In the genomic region with DNA sequence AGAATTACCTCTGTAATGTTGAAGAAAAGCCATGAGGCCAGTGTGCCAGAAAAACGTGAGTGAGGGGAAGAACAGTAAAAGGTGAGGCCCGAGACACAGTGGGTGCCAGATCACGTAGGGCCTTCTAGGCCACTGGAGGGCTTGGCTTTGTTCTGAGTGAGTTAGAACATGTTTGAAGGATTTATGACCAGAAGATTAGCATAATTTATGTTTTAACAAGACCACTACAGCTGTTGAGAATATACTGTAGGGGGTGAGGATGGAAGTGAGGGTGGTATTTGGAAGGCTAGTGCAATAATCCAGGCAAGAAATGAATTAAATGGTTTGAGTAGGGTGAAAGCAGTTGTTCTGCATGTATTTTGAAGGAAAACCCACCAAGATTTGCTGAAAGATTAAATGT, we compare ENCODE assay signal across 23 cellular contexts. TPM values are rescaled to one million over a fixed set of nuclear protein-coding genes. Genes with fewer than 3 reads are reported as not detected.
DNase-seq lines count a peak whose midpoint lies in the region; ATAC-seq lines count a peak whose summit lies in the region.
"Had no signal": no experiment of that assay in that cellular context is flagged by ENCODE, and none has a peak within 500 bp of the region (broad histone marks: within the 10 kb centered on the region; RNA-seq: fewer than 3 reads in every experiment).

No MANE protein-coding gene starts in this region.

- no peaks in the 10 kb centered on the region for H3K9me3 ChIP-seq in CD4-positive, CD25-positive, alpha-beta regulatory T cell (ENCODE audit: control insufficient read depth in 2 of 2, low read length in 2 of 2)
- H3K9me3 ChIP-seq: BE2C, heart right ventricle, psoas muscle, SK-N-SH had no signal

- peaks cover 3% of the 10 kb centered on the region for H3K9me3 Mint-ChIP-seq in activated CD4-positive, alpha-beta T cell treated with anti-CD3 and anti-CD28 coated beads, Interleukin-2, amount 10 ng/mL, durations not matched to agents 7 days and 5 days
- H3K9me3 Mint-ChIP-seq in CD4-positive, CD25-positive, alpha-beta regulatory T cell: peaks cover 0 to 4% (median 0%) of the 10 kb centered on the region in 7 donors
- no peaks in the 10 kb centered on the region for H3K9me3 Mint-ChIP-seq in activated T-helper 1 cell treated with anti-CD3 and anti-CD28 coated beads, Interleukin-12 subunit alpha, Interleukin-12 subunit beta, Interleukin-2, Interleukin-4 antibody, amounts not matched to agents 30 ng/mL and 10 ng/mL and 1 ng/mL, durations not matched to agents 14 hours and 24 hours and 36 hours
- peaks cover 0 to 3% (median 0%) of the 10 kb centered on the region in 9 donors for H3K9me3 Mint-ChIP-seq in naive thymus-derived CD8-positive, alpha-beta T cell

- H3K4me1 Mint-ChIP-seq in activated CD4-positive, alpha-beta T cell treated with anti-CD3 and anti-CD28 coated beads, Interleukin-2, amount 10 ng/mL, durations not matched to agents 7 days and 5 days: peaks cover 74% of the 10 kb centered on the region
- peaks cover 45 to 86% (median 77%) of the 10 kb centered on the region in 4 donors for H3K4me1 Mint-ChIP-seq in CD4-positive, CD25-positive, alpha-beta regulatory T cell
- H3K4me1 Mint-ChIP-seq in activated T-helper 1 cell treated with anti-CD3 and anti-CD28 coated beads, Interleukin-12 subunit alpha, Interleukin-12 subunit beta, Interleukin-2, Interleukin-4 antibody, amounts not matched to agents 30 ng/mL and 10 ng/mL and 1 ng/mL, durations not matched to agents 14 hours and 24 hours and 36 hours (ENCODE audit: low read depth): peaks cover 78% of the 10 kb centered on the region
- peaks cover 47 to 78% (median 73%) of the 10 kb centered on the region in 4 donors for H3K4me1 Mint-ChIP-seq in naive thymus-derived CD8-positive, alpha-beta T cell

- peaks cover 32% of the 10 kb centered on the region for H3K4me1 ChIP-seq in CD4-positive, CD25-positive, alpha-beta regulatory T cell (ENCODE audit: control insufficient read depth, insufficient read depth, low read length, poor library complexity, severe bottlenecking)
- H3K4me1 ChIP-seq: BE2C had no signal

- CTCF ChIA-PET in activated CD4-positive, alpha-beta T cell treated with anti-CD3 and anti-CD28 coated beads, Interleukin-2, amount 10 ng/mL, durations not matched to agents 7 days and 5 days (lab: Charles Lee): no interaction called here

- intact Hi-C loops in activated T-helper 1 cell treated with anti-CD3 and anti-CD28 coated beads, Interleukin-12 subunit alpha, Interleukin-12 subunit beta, Interleukin-2, Interleukin-4 antibody, amounts not matched to agents 30 ng/mL and 10 ng/mL and 1 ng/mL, durations not matched to agents 14 hours and 24 hours and 36 hours (cut with micrococcal nuclease): no loop called here
- intact Hi-C loops in left ventricle myocardium superior (cut with micrococcal nuclease): no loop called here

- DNase-seq in activated CD4-positive, alpha-beta T cell treated with anti-CD3 and anti-CD28 coated beads, Interleukin-2, amount 10 ng/mL, durations not matched to agents 7 days and 5 days: no peak
- DNase-seq in activated CD4-positive, alpha-beta T cell treated with anti-CD3 and anti-CD28 coated beads for 1 hour: no peak
- no peak for DNase-seq in CD4-positive, CD25-positive, alpha-beta regulatory T cell
- no peak for DNase-seq in activated T-helper 1 cell treated with anti-CD3 and anti-CD28 coated beads, Interleukin-12 subunit alpha, Interleukin-12 subunit beta, Interleukin-2, Interleukin-4 antibody, amounts not matched to agents 30 ng/mL and 10 ng/mL and 1 ng/mL, durations not matched to agents 14 hours and 24 hours and 36 hours (ENCODE audit: low spot score)
- DNase-seq in naive thymus-derived CD8-positive, alpha-beta T cell: no peak
- no peak for DNase-seq in left ventricle myocardium superior
- DNase-seq in stimulated activated CD4-positive, alpha-beta T cell treated with anti-CD3 and anti-CD28 coated beads, Interleukin-2, amount 100 ng/mL, for 24 hours: no peak
- DNase-seq: activated CD8-positive, alpha-beta memory T cell treated with anti-CD3 and anti-CD28 coated beads for 24 hours; amniotic stem cell; BE2C; effector memory CD4-positive, alpha-beta T cell; foreskin fibroblast; heart right ventricle; IMR-90; NCI-H1092 treated with DMSO at 0.1 percent for 48 hours; NCI-H2029; NCI-H345; nucleus accumbens; psoas muscle; SK-N-SH; T-helper 9 cell had no signal

- no peak overlapping the region for H3K4me3 Mint-ChIP-seq in activated CD4-positive, alpha-beta T cell treated with anti-CD3 and anti-CD28 coated beads, Interleukin-2, amount 10 ng/mL, durations not matched to agents 7 days and 5 days
- peak overlapping the region in 1 of 4 donors; percentile 34 for H3K4me3 Mint-ChIP-seq in CD4-positive, CD25-positive, alpha-beta regulatory T cell
- H3K4me3 Mint-ChIP-seq in activated T-helper 1 cell treated with anti-CD3 and anti-CD28 coated beads, Interleukin-12 subunit alpha, Interleukin-12 subunit beta, Interleukin-2, Interleukin-4 antibody, amounts not matched to agents 30 ng/mL and 10 ng/mL and 1 ng/mL, durations not matched to agents 14 hours and 24 hours and 36 hours: no peak overlapping the region
- H3K4me3 Mint-ChIP-seq in naive thymus-derived CD8-positive, alpha-beta T cell: no peak overlapping the region
- H3K4me3 Mint-ChIP-seq: type B pancreatic cell had no signal

- no peak overlapping the region for H3K27ac ChIP-seq in CD4-positive, CD25-positive, alpha-beta regulatory T cell (ENCODE audit: insufficient read depth, low read length, poor library complexity, severe bottlenecking)
- H3K27ac ChIP-seq: heart right ventricle, psoas muscle had no signal

- peak overlapping the region; percentile 4 for H3K27ac Mint-ChIP-seq in activated CD4-positive, alpha-beta T cell treated with anti-CD3 and anti-CD28 coated beads, Interleukin-2, amount 10 ng/mL, durations not matched to agents 7 days and 5 days
- H3K27ac Mint-ChIP-seq in CD4-positive, CD25-positive, alpha-beta regulatory T cell: peak overlapping the region; percentile 38 to 79 (median 65)
- peak overlapping the region; percentile 81 for H3K27ac Mint-ChIP-seq in activated T-helper 1 cell treated with anti-CD3 and anti-CD28 coated beads, Interleukin-12 subunit alpha, Interleukin-12 subunit beta, Interleukin-2, Interleukin-4 antibody, amounts not matched to agents 30 ng/mL and 10 ng/mL and 1 ng/mL, durations not matched to agents 14 hours and 24 hours and 36 hours
- H3K27ac Mint-ChIP-seq in naive thymus-derived CD8-positive, alpha-beta T cell: peak overlapping the region in 9 of 10 donors; percentile 33 to 94 (median 72)
- H3K27ac Mint-ChIP-seq: type B pancreatic cell had no signal

- H3K27me3 ChIP-seq in CD4-positive, CD25-positive, alpha-beta regulatory T cell (ENCODE audit: control insufficient read depth, insufficient read depth, low read length): no peaks in the 10 kb centered on the region
- H3K27me3 ChIP-seq: BE2C, heart right ventricle had no signal

- no peak for ATAC-seq in CD4-positive, CD25-positive, alpha-beta regulatory T cell (ENCODE audit: low read depth in 2 of 2)
- no peak for ATAC-seq in naive thymus-derived CD8-positive, alpha-beta T cell
- no peak for ATAC-seq in left ventricle myocardium superior
- ATAC-seq in GM21723 (IDR thresholded peaks at IDR 0.05; ENCODE audit: unreplicated experiment): no peak
- ATAC-seq: heart right ventricle, psoas muscle had no signal

- no peaks in the 10 kb centered on the region for H3K27me3 Mint-ChIP-seq in activated CD4-positive, alpha-beta T cell treated with anti-CD3 and anti-CD28 coated beads, Interleukin-2, amount 10 ng/mL, durations not matched to agents 7 days and 5 days
- no peaks in the 10 kb centered on the region for H3K27me3 Mint-ChIP-seq in CD4-positive, CD25-positive, alpha-beta regulatory T cell
- H3K27me3 Mint-ChIP-seq in activated T-helper 1 cell treated with anti-CD3 and anti-CD28 coated beads, Interleukin-12 subunit alpha, Interleukin-12 subunit beta, Interleukin-2, Interleukin-4 antibody, amounts not matched to agents 30 ng/mL and 10 ng/mL and 1 ng/mL, durations not matched to agents 14 hours and 24 hours and 36 hours (ENCODE audit: insufficient read depth): no peaks in the 10 kb centered on the region
- no peaks in the 10 kb centered on the region for H3K27me3 Mint-ChIP-seq in naive thymus-derived CD8-positive, alpha-beta T cell
- H3K27me3 Mint-ChIP-seq: type B pancreatic cell had no signal

- H3K4me3 ChIP-seq in CD4-positive, CD25-positive, alpha-beta regulatory T cell (ENCODE audit: low read depth, low read length): no peak overlapping the region
- H3K4me3 ChIP-seq: heart right ventricle, psoas muscle had no signal

- H3K36me3 Mint-ChIP-seq in activated CD4-positive, alpha-beta T cell treated with anti-CD3 and anti-CD28 coated beads, Interleukin-2, amount 10 ng/mL, durations not matched to agents 7 days and 5 days (ENCODE audit: low read depth): peaks cover 88% of the 10 kb centered on the region
- peaks cover 66% of the 10 kb centered on the region for H3K36me3 Mint-ChIP-seq in CD4-positive, CD25-positive, alpha-beta regulatory T cell
- peaks cover 72% of the 10 kb centered on the region for H3K36me3 Mint-ChIP-seq in activated T-helper 1 cell treated with anti-CD3 and anti-CD28 coated beads, Interleukin-12 subunit alpha, Interleukin-12 subunit beta, Interleukin-2, Interleukin-4 antibody, amounts not matched to agents 30 ng/mL and 10 ng/mL and 1 ng/mL, durations not matched to agents 14 hours and 24 hours and 36 hours (ENCODE audit: low read depth)
- peaks cover 29 to 69% (median 42%) of the 10 kb centered on the region in 3 donors for H3K36me3 Mint-ChIP-seq in naive thymus-derived CD8-positive, alpha-beta T cell

- peaks cover 62% of the 10 kb centered on the region for H3K36me3 ChIP-seq in CD4-positive, CD25-positive, alpha-beta regulatory T cell (ENCODE audit: control insufficient read depth, insufficient read depth, low read length)
- H3K36me3 ChIP-seq: BE2C had no signal

- POLR2A ChIA-PET in activated CD4-positive, alpha-beta T cell treated with anti-CD3 and anti-CD28 coated beads, Interleukin-2, amount 10 ng/mL, durations not matched to agents 7 days and 5 days (lab: Charles Lee): no interaction called here
- POLR2A ChIA-PET in naive thymus-derived CD8-positive, alpha-beta T cell (lab: Charles Lee): no interaction called here

RNA-seq across cellular contexts. Expression of a gene that starts 56.3 kb away (rescaled TPM):
- total RNA-seq in activated CD4-positive, alpha-beta T cell treated with anti-CD3 and anti-CD28 coated beads, Interleukin-2, amount 10 ng/mL, durations not matched to agents 7 days and 5 days: 10 to 100 TPM; 45.0 to 55.2 TPM
- 70.4 TPM for total RNA-seq in CD4-positive, CD25-positive, alpha-beta regulatory T cell
- 10 to 100 TPM; 22.8 to 27.2 (median 24.9) TPM for polyA plus RNA-seq in CD4-positive, CD25-positive, alpha-beta regulatory T cell
- total RNA-seq in activated T-helper 1 cell treated with anti-CD3 and anti-CD28 coated beads, Interleukin-12 subunit alpha, Interleukin-12 subunit beta, Interleukin-2, Interleukin-4 antibody, amounts not matched to agents 30 ng/mL and 10 ng/mL and 1 ng/mL, durations not matched to agents 14 hours and 24 hours and 36 hours: 64.3 and 66.1 TPM in 2 replicates
- total RNA-seq in naive thymus-derived CD8-positive, alpha-beta T cell: 10 to 100 TPM; 52.2 to 53.3 TPM
- 10 to 100 TPM; 10.0 to 19.2 (median 14.2) TPM for polyA plus RNA-seq in naive thymus-derived CD8-positive, alpha-beta T cell
- total RNA-seq in left ventricle myocardium superior: 6.8 TPM

Comparison
In these comparisons a context has a peak if more than half of its experiments do, and no peak if none do; other contexts are left out.
1. H3K27ac Mint-ChIP-seq: peak in every context shown above with its lines; median percentile 81 in activated T-helper 1 cell treated with anti-CD3 and anti-CD28 coated beads, Interleukin-12 subunit alpha, Interleukin-12 subunit beta, Interleukin-2, Interleukin-4 antibody, amounts not matched to agents 30 ng/mL and 10 ng/mL and 1 ng/mL, durations not matched to agents 14 hours and 24 hours and 36 hours; 72 in naive thymus-derived CD8-positive, alpha-beta T cell; 65 in CD4-positive, CD25-positive, alpha-beta regulatory T cell; 4 in activated CD4-positive, alpha-beta T cell treated with anti-CD3 and anti-CD28 coated beads, Interleukin-2, amount 10 ng/mL, durations not matched to agents 7 days and 5 days.